23 cellular contexts compared by ENCODE assay signal in genomic region chr22:19358703-19359553, GRCh38.
"Had no signal": no experiment of that assay in that cellular context is flagged by ENCODE, and none has a peak within 500 bp of the region (broad histone marks: within the 10 kb centered on the region; RNA-seq: fewer than 3 reads in every experiment).

No MANE protein-coding gene starts in this region.

- H3K27ac ChIP-seq: lower lobe of right lung, neural progenitor cell, sigmoid colon, suprapubic skin, transverse colon, vagina, VCaP had no signal

- ATAC-seq: activated CD8-positive, alpha-beta T cell treated with anti-CD3 and anti-CD28 coated beads, Interleukin-2, amount 10 ng/mL, durations not matched to agents 7 days and 5 days; lower lobe of right lung; naive thymus-derived CD4-positive, alpha-beta T cell; T-cell had no signal

- H3K4me1 ChIP-seq: lower lobe of right lung, neural progenitor cell, sigmoid colon, suprapubic skin, transverse colon, vagina had no signal

- H3K4me3 ChIP-seq: lower lobe of right lung, neural progenitor cell, sigmoid colon, smooth muscle cell, stomach, suprapubic skin, transverse colon, vagina had no signal

- H3K36me3 ChIP-seq: neural progenitor cell had no signal

- DNase-seq: activated CD4-positive, alpha-beta T cell treated with anti-CD3 and anti-CD28 coated beads, Interleukin-2, amount 10 ng/mL, durations not matched to agents 7 days and 5 days; activated CD4-positive, CD25-positive, alpha-beta regulatory T cell treated with anti-CD3 and anti-CD28 coated beads, Interleukin-2, amount 50 U/mL, for 72 hours; activated CD8-positive, alpha-beta T cell treated with anti-CD3 and anti-CD28 coated beads, Interleukin-2, amount 10 ng/mL, durations not matched to agents 7 days and 5 days; activated naive CD8-positive, alpha-beta T cell treated with anti-CD3 and anti-CD28 coated beads, Interleukin-2, amount 10 ng/mL, durations not matched to agents 7 days and 5 days; activated T-cell treated with anti-CD3 and anti-CD28 coated beads, Interleukin-2, amount 50 U/mL, for 1 hour; amygdala; foreskin fibroblast; kidney; lower lobe of right lung; naive thymus-derived CD4-positive, alpha-beta T cell; retina; sigmoid colon; stimulated activated CD4-positive, alpha-beta T cell treated with anti-CD3 and anti-CD28 coated beads, Interleukin-15, amount 100 ng/mL, for 24 hours; stomach; T-cell; transverse colon had no signal

- H3K27ac Mint-ChIP-seq: activated CD4-positive, alpha-beta T cell treated with anti-CD3 and anti-CD28 coated beads, Interleukin-2, amount 10 ng/mL, durations not matched to agents 7 days and 5 days; activated CD8-positive, alpha-beta T cell treated with anti-CD3 and anti-CD28 coated beads, Interleukin-2, amount 10 ng/mL, durations not matched to agents 7 days and 5 days; activated naive CD8-positive, alpha-beta T cell treated with anti-CD3 and anti-CD28 coated beads, Interleukin-2, amount 10 ng/mL, durations not matched to agents 7 days and 5 days; neural progenitor cell; progenitor cell of endocrine pancreas; T-cell; T-helper 2 cell treated with Interferon-gamma antibody and Interleukin-4, amounts not matched to agents 5 μg/mL and 100 μg/mL, for 36 hours had no signal

- H3K4me1 Mint-ChIP-seq: activated CD4-positive, alpha-beta T cell treated with anti-CD3 and anti-CD28 coated beads, Interleukin-2, amount 10 ng/mL, durations not matched to agents 7 days and 5 days; activated naive CD8-positive, alpha-beta T cell treated with anti-CD3 and anti-CD28 coated beads, Interleukin-2, amount 10 ng/mL, durations not matched to agents 7 days and 5 days; naive thymus-derived CD4-positive, alpha-beta T cell; neural progenitor cell had no signal

- H3K27me3 ChIP-seq: neural progenitor cell, sigmoid colon, stomach, suprapubic skin, transverse colon, vagina had no signal

- H3K9me3 Mint-ChIP-seq: activated CD4-positive, alpha-beta T cell treated with anti-CD3 and anti-CD28 coated beads, Interleukin-2, amount 10 ng/mL, durations not matched to agents 7 days and 5 days; activated naive CD8-positive, alpha-beta T cell treated with anti-CD3 and anti-CD28 coated beads, Interleukin-2, amount 10 ng/mL, durations not matched to agents 7 days and 5 days; naive thymus-derived CD4-positive, alpha-beta T cell; neural progenitor cell; T-cell; T-helper 2 cell treated with Interferon-gamma antibody and Interleukin-4, amounts not matched to agents 5 μg/mL and 100 μg/mL, for 36 hours had no signal

- H3K9me3 ChIP-seq: lower lobe of right lung, sigmoid colon, stomach, suprapubic skin, transverse colon, vagina had no signal

- H3K4me3 Mint-ChIP-seq: activated CD4-positive, alpha-beta T cell treated with anti-CD3 and anti-CD28 coated beads, Interleukin-2, amount 10 ng/mL, durations not matched to agents 7 days and 5 days; activated CD8-positive, alpha-beta T cell treated with anti-CD3 and anti-CD28 coated beads, Interleukin-2, amount 10 ng/mL, durations not matched to agents 7 days and 5 days; activated naive CD8-positive, alpha-beta T cell treated with anti-CD3 and anti-CD28 coated beads, Interleukin-2, amount 10 ng/mL, durations not matched to agents 7 days and 5 days; naive thymus-derived CD4-positive, alpha-beta T cell; neural progenitor cell; T-cell; T-helper 2 cell treated with Interferon-gamma antibody and Interleukin-4, amounts not matched to agents 5 μg/mL and 100 μg/mL, for 36 hours had no signal
